8 cellular contexts compared by ENCODE assay signal in genomic region chr4:38667005-38667771, GRCh38. TPM values are rescaled to one million over a fixed set of nuclear protein-coding genes. Genes with fewer than 3 reads are reported as not detected.
DNase-seq lines count a peak whose midpoint lies in the region; ATAC-seq, FAIRE-seq and TF ChIP-seq lines count a peak whose summit lies in the region.

No MANE protein-coding gene starts in this region.

- ATAC-seq in GM18867 (IDR thresholded peaks at IDR 0.05; ENCODE audit: unreplicated experiment): no peak

- H3K27me3 ChIP-seq in skeletal muscle tissue (ENCODE audit: control insufficient read depth in 3 of 3, insufficient read depth in 3 of 3, low read length in 3 of 3): no peaks in the 10 kb centered on the region

- no peak for TF ChIP-seq CTCF in AG10803 (conservative IDR thresholded peaks at IDR 0.05; ENCODE audit: low read length)
- no peak for TF ChIP-seq CTCF in VCaP (conservative IDR thresholded peaks at IDR 0.05)

- no peaks in the 10 kb centered on the region for H3K9me3 ChIP-seq in skeletal muscle tissue (ENCODE audit: control insufficient read depth in 3 of 3, low read length in 3 of 3)

- no peak for TF ChIP-seq POLR2A in H54 (IDR thresholded peaks at IDR 0.05; ENCODE audit: low read depth, low read length)

- FAIRE-seq in H54 (lab: Jason Lieb, UNC): peak; percentile 82

- H3K27ac ChIP-seq in VCaP: peak overlapping the region; percentile 99
- peak overlapping the region; percentile 95 for H3K27ac ChIP-seq in cingulate gyrus (ENCODE audit: low read depth, low read length)
- H3K27ac ChIP-seq in skeletal muscle tissue (ENCODE audit: low read depth, low read length): peak overlapping the region; percentile 94

- peak overlapping the region; percentile 40 to 75 (median 52) for H3K9ac ChIP-seq in skeletal muscle tissue (ENCODE audit: low read depth in 1 of 3, low read length in 3 of 3)

- peaks cover 40 to 44% (median 43%) of the 10 kb centered on the region in 3 donors for H3K4me1 ChIP-seq in skeletal muscle tissue (ENCODE audit: control insufficient read depth in 3 of 3, insufficient read depth in 3 of 3, low read length in 3 of 3)

- peak overlapping the region; percentile 72 for H3K4me3 ChIP-seq in AG10803 (ENCODE audit: low read length)
- H3K4me3 ChIP-seq in skeletal muscle tissue (ENCODE audit: low read length in 3 of 3): peak overlapping the region; percentile 8 to 72 (median 51)

- H3K36me3 ChIP-seq in skeletal muscle tissue (ENCODE audit: control insufficient read depth in 3 of 3, insufficient read depth in 3 of 3, low read length in 3 of 3): no peaks in the 10 kb centered on the region

- DNase-seq in AG10803 (ENCODE audit: low read depth): peak; percentile 98
- DNase-seq in H54 (ENCODE audit: insufficient read length, low spot score): no peak
- peak; percentile 94 for DNase-seq in NCI-H2196 treated with DMSO at 0.1 percent for 48 hours (lab: John Stamatoyannopoulos, UW; ENCODE audit: unreplicated experiment)
- DNase-seq in islet precursor cell: peak; percentile 97

RNA-seq across cellular contexts. Expression of gene KLF3, which starts 3.2 kb away (rescaled TPM):
- 20.9 TPM for total RNA-seq in skeletal muscle tissue
